21 cellular contexts compared by ENCODE assay signal in genomic region chr3:4689021-4689420, GRCh38.
DNase-seq lines count a peak whose midpoint lies in the region; ATAC-seq and TF ChIP-seq lines count a peak whose summit lies in the region.
"Had no signal": no experiment of that assay in that cellular context is flagged by ENCODE, and none has a peak within 500 bp of the region (broad histone marks: within the 10 kb centered on the region; RNA-seq: fewer than 3 reads in every experiment).

No MANE protein-coding gene starts in this region.

- DNase-seq in amniotic epithelial cell (ENCODE audit: low read depth) (peak; percentile 58), fibroblast of gingiva (ENCODE audit: low read depth) (peak; percentile 26), NCI-H2171 (lab: John Stamatoyannopoulos, UW) (no peak), DMS153 treated with DMSO at 0.1 percent for 48 hours (lab: John Stamatoyannopoulos, UW; ENCODE audit: unreplicated experiment) (no peak)
- no peak for DNase-seq in activated CD4-positive, alpha-beta T cell treated with anti-CD3 and anti-CD28 coated beads, Interleukin-2, amount 50 U/mL, for 48 hours
- DNase-seq: 8988T; ACHN; BE2C; C1 segment of cervical spinal cord; CD4-positive, alpha-beta memory T cell; CD4-positive, CD25-positive, alpha-beta regulatory T cell; CD8-positive, alpha-beta memory T cell; COR-L47; DMS 273 treated with DMSO at 0.1 percent for 48 hours; DMS153; DMS79 treated with DMSO at 0.1 percent for 48 hours; GF-D8 had no signal

- H3K36me3 ChIP-seq in parathyroid adenoma (ENCODE audit: control insufficient read depth, insufficient read depth, low read length): no peaks in the 10 kb centered on the region

- H2AFZ ChIP-seq in parathyroid adenoma: no peak overlapping the region

- peak overlapping the region; percentile 9 for H3K4me3 ChIP-seq in parathyroid adenoma (ENCODE audit: low read depth, low read length)
- H3K4me3 ChIP-seq: BLaER1 had no signal

- no peak for ATAC-seq in HG03354 (IDR thresholded peaks at IDR 0.05; ENCODE audit: poor library complexity, severe bottlenecking, unreplicated experiment)

- no peaks in the 10 kb centered on the region for H3K9me3 ChIP-seq in parathyroid adenoma (ENCODE audit: control insufficient read depth, low read length)
- H3K9me3 ChIP-seq: BE2C had no signal

- no peaks in the 10 kb centered on the region for H3K27me3 ChIP-seq in parathyroid adenoma (ENCODE audit: control insufficient read depth, insufficient read depth, low read length)
- H3K27me3 ChIP-seq: BE2C, BLaER1 had no signal

- H3K27ac ChIP-seq in VCaP: peak overlapping the region; percentile 86
- peak overlapping the region; percentile 86 for H3K27ac ChIP-seq in parathyroid adenoma
- H3K27ac ChIP-seq: BLaER1 had no signal

- no peak overlapping the region for H3K9ac ChIP-seq in parathyroid adenoma
- H3K9ac ChIP-seq: BLaER1 had no signal

- no peak for TF ChIP-seq CTCF in VCaP (conservative IDR thresholded peaks at IDR 0.05)
- no peak for TF ChIP-seq CTCF in parathyroid adenoma (IDR thresholded peaks at IDR 0.05)

- H3K4me1 ChIP-seq in parathyroid adenoma: peaks cover 39% of the 10 kb centered on the region
- H3K4me1 ChIP-seq: BE2C, BLaER1 had no signal

- no peaks in the 10 kb centered on the region for H3K79me2 ChIP-seq in parathyroid adenoma

- H3K4me2 ChIP-seq in parathyroid adenoma (ENCODE audit: low read length): no peak overlapping the region
- H3K4me2 ChIP-seq: BLaER1 had no signal

Comparison
In these comparisons a context has a peak if more than half of its experiments do, and no peak if none do; other contexts are left out.
1. DNase-seq: peak in amniotic epithelial cell (single experiment) and fibroblast of gingiva (single experiment); none in NCI-H2171 (single experiment), DMS153 treated with DMSO at 0.1 percent for 48 hours (single experiment) and activated CD4-positive, alpha-beta T cell treated with anti-CD3 and anti-CD28 coated beads, Interleukin-2, amount 50 U/mL, for 48 hours (0 of 2).